1 cellular context compared by ENCODE assay signal in the genomic region with DNA sequence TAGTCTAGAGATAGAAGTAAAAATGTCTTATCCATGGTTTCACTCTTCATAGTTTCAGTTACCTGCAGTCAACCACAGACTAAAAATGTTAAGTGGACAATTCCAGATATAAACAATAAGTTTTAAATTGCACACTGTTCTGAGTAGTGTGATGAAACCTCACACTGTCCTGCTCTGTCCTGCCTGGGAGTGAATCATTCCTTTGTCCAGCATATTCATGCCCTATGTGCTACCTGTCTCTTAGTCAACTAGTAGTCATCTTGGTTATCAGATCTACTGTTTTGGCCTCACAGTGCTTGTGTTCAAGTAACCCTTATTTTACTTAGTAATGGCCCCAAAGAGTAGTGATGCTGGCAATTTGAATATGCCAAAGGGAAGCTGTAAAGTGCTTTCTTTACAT. TPM values are rescaled to one million over a fixed set of nuclear protein-coding genes. Genes with fewer than 3 reads are reported as not detected.
"Had no signal": no experiment of that assay in that cellular context is flagged by ENCODE, and none has a peak within 500 bp of the region (broad histone marks: within the 10 kb centered on the region; RNA-seq: fewer than 3 reads in every experiment).

No MANE protein-coding gene starts in this region.

RNA-seq across cellular contexts. Expression of gene PTPN20, which starts 49.5 kb away (rescaled TPM):
- total RNA-seq: activated CD8-positive, alpha-beta T cell treated with anti-CD3 and anti-CD28 coated beads, Interleukin-2, amount 10 ng/mL, durations not matched to agents 7 days and 5 days had no signal
